ENCODE assay signal across 1 cellular context in the genomic region with DNA sequence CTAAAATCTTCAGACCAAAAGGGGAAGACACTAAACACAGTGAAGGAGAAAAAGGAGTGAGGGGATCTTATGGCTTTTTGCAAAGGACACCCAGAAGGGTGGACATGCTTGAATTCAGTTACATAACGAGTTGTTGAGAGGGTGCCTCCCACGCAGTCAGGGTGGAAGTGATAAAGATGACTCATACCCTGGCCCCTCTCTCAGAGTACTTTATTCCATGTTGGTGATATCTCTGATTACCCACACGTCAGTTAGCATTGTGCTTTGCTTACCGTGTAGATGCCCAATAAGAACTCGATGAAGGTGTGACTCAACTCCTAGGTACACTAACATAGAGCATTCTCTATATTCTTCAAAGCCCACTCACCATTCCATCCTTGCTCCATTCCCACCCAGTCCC.
TF ChIP-seq lines count a peak whose summit lies in the region.

No MANE protein-coding gene starts in this region.

TF ChIP-seq in K562, 482 proteins besides CTCF, POLR2A, EP300 and RAD21 (continued from another document and continues in another):
- TF ChIP-seq ZNF778 (CRISPR knock-in tag; IDR thresholded peaks at IDR 0.05) (no peak), LEF1 (IDR thresholded peaks at IDR 0.05) (peak; percentile 82; the same call in 1 of the 2 replicates), STAT5B (CRISPR knock-in tag; IDR thresholded peaks at IDR 0.05) (no peak), ZKSCAN1 (IDR thresholded peaks at IDR 0.05; ENCODE audit: low read depth, low read length) (no peak), CBX1 (IDR thresholded peaks at IDR 0.05; ENCODE audit: low read depth) (no peak), ZBED1 (IDR thresholded peaks at IDR 0.05) (no peak), ETS1 (conservative IDR thresholded peaks at IDR 0.05; ENCODE audit: control insufficient read depth, low read depth, low read length) (no peak), PHB (CRISPR knock-in tag; IDR thresholded peaks at IDR 0.05) (no peak), ATF3 (IDR thresholded peaks at IDR 0.05) (peak; percentile 97), ATF3 (CRISPR knock-in tag; conservative IDR thresholded peaks at IDR 0.05) (peak; percentile 96), ETV5 (CRISPR knock-in tag; IDR thresholded peaks at IDR 0.05; ENCODE audit: low read depth) (0 out of 2 replicates have a peak, but pooled peaks have one; percentile 24), MTA3 (IDR thresholded peaks at IDR 0.05; ENCODE audit: borderline replicate concordance) (peak; percentile 35; the same call in 1 of the 2 replicates), VEZF1 (CRISPR knock-in tag; IDR thresholded peaks at IDR 0.05) (peak; percentile 60), SOX6 (IDR thresholded peaks at IDR 0.05) (peak; percentile 75), TARDBP (IDR thresholded peaks at IDR 0.05) (no peak), PHF21A (IDR thresholded peaks at IDR 0.05; ENCODE audit: borderline replicate concordance, low read depth) (no peak), MED1 (CRISPR knock-in tag; IDR thresholded peaks at IDR 0.05; ENCODE audit: borderline replicate concordance) (no peak), ZNF561 (CRISPR knock-in tag; conservative IDR thresholded peaks at IDR 0.05) (no peak), RB1 (IDR thresholded peaks at IDR 0.05; ENCODE audit: low read depth) (peak; percentile 16; the same call in 1 of the 2 replicates), U2AF1 (optimal IDR thresholded peaks at IDR 0.05; ENCODE audit: low read depth, low read length) (no peak), ESRRB (CRISPR knock-in tag; IDR thresholded peaks at IDR 0.05; ENCODE audit: borderline replicate concordance) (no peak), RHOXF2B (CRISPR knock-in tag; conservative IDR thresholded peaks at IDR 0.05) (no peak), BRF1 (IDR thresholded peaks at IDR 0.05; ENCODE audit: borderline replicate concordance, extremely low read depth, insufficient read length) (no peak), POLR2AphosphoS5 (IDR thresholded peaks at IDR 0.05; ENCODE audit: control insufficient read depth, insufficient read depth, low read depth, low read length) (peak; percentile 80; the same call in 1 of the 2 replicates), RNF2 (IDR thresholded peaks at IDR 0.05) (peak; percentile 92), MEIS2 (IDR thresholded peaks at IDR 0.05; ENCODE audit: partially characterized antibody) (peak; percentile 56), NR0B1 (IDR thresholded peaks at IDR 0.05; ENCODE audit: partially characterized antibody) (no peak), RAD51 (IDR thresholded peaks at IDR 0.05; ENCODE audit: borderline replicate concordance, low read depth) (no peak), TFAP4 (CRISPR knock-in tag; IDR thresholded peaks at IDR 0.05; ENCODE audit: borderline replicate concordance) (no peak), HINFP (tag; conservative IDR thresholded peaks at IDR 0.05; ENCODE audit: low read depth) (no peak), NFIX (CRISPR knock-in tag; IDR thresholded peaks at IDR 0.05; ENCODE audit: low read depth) (no peak), STAT5A (IDR thresholded peaks at IDR 0.05; ENCODE audit: borderline replicate concordance, low read length) (peak; percentile 77), EZH2 (IDR thresholded peaks at IDR 0.05; ENCODE audit: borderline replicate concordance, low read depth, low read length) (no peak), PRMT5 (CRISPR knock-in tag; IDR thresholded peaks at IDR 0.05) (no peak), TEAD4 (IDR thresholded peaks at IDR 0.05; ENCODE audit: low read length) (peak; percentile 86), TEAD4 (CRISPR knock-in tag; IDR thresholded peaks at IDR 0.05; ENCODE audit: borderline replicate concordance) (no peak), MTA2 (IDR thresholded peaks at IDR 0.05; ENCODE audit: low read depth) (peak; percentile 78), SPI1 (IDR thresholded peaks at IDR 0.05; ENCODE audit: borderline replicate concordance, low read depth, low read length) (peak; percentile 37; the same call in 1 of the 2 replicates), ZNF717 (CRISPR knock-in tag; IDR thresholded peaks at IDR 0.05) (no peak), HDAC1 (IDR thresholded peaks at IDR 0.05) (no peak)
- TF ChIP-seq, protein P1, sequence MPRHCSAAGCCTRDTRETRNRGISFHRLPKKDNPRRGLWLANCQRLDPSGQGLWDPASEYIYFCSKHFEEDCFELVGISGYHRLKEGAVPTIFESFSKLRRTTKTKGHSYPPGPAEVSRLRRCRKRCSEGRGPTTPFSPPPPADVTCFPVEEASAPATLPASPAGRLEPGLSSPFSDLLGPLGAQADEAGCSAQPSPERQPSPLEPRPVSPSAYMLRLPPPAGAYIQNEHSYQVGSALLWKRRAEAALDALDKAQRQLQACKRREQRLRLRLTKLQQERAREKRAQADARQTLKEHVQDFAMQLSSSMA (CRISPR knock-in tag; IDR thresholded peaks at IDR 0.05) = no peak
- TF ChIP-seq, protein P2, sequence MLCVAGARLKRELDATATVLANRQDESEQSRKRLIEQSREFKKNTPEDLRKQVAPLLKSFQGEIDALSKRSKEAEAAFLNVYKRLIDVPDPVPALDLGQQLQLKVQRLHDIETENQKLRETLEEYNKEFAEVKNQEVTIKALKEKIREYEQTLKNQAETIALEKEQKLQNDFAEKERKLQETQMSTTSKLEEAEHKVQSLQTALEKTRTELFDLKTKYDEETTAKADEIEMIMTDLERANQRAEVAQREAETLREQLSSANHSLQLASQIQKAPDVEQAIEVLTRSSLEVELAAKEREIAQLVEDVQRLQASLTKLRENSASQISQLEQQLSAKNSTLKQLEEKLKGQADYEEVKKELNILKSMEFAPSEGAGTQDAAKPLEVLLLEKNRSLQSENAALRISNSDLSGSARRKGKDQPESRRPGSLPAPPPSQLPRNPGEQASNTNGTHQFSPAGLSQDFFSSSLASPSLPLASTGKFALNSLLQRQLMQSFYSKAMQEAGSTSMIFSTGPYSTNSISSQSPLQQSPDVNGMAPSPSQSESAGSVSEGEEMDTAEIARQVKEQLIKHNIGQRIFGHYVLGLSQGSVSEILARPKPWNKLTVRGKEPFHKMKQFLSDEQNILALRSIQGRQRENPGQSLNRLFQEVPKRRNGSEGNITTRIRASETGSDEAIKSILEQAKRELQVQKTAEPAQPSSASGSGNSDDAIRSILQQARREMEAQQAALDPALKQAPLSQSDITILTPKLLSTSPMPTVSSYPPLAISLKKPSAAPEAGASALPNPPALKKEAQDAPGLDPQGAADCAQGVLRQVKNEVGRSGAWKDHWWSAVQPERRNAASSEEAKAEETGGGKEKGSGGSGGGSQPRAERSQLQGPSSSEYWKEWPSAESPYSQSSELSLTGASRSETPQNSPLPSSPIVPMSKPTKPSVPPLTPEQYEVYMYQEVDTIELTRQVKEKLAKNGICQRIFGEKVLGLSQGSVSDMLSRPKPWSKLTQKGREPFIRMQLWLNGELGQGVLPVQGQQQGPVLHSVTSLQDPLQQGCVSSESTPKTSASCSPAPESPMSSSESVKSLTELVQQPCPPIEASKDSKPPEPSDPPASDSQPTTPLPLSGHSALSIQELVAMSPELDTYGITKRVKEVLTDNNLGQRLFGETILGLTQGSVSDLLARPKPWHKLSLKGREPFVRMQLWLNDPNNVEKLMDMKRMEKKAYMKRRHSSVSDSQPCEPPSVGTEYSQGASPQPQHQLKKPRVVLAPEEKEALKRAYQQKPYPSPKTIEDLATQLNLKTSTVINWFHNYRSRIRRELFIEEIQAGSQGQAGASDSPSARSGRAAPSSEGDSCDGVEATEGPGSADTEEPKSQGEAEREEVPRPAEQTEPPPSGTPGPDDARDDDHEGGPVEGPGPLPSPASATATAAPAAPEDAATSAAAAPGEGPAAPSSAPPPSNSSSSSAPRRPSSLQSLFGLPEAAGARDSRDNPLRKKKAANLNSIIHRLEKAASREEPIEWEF (CRISPR knock-in tag; IDR thresholded peaks at IDR 0.05) = no peak
- TF ChIP-seq, protein P3, sequence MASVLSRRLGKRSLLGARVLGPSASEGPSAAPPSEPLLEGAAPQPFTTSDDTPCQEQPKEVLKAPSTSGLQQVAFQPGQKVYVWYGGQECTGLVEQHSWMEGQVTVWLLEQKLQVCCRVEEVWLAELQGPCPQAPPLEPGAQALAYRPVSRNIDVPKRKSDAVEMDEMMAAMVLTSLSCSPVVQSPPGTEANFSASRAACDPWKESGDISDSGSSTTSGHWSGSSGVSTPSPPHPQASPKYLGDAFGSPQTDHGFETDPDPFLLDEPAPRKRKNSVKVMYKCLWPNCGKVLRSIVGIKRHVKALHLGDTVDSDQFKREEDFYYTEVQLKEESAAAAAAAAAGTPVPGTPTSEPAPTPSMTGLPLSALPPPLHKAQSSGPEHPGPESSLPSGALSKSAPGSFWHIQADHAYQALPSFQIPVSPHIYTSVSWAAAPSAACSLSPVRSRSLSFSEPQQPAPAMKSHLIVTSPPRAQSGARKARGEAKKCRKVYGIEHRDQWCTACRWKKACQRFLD (CRISPR knock-in tag; IDR thresholded peaks at IDR 0.05) = no peak
- TF ChIP-seq, protein P4, sequence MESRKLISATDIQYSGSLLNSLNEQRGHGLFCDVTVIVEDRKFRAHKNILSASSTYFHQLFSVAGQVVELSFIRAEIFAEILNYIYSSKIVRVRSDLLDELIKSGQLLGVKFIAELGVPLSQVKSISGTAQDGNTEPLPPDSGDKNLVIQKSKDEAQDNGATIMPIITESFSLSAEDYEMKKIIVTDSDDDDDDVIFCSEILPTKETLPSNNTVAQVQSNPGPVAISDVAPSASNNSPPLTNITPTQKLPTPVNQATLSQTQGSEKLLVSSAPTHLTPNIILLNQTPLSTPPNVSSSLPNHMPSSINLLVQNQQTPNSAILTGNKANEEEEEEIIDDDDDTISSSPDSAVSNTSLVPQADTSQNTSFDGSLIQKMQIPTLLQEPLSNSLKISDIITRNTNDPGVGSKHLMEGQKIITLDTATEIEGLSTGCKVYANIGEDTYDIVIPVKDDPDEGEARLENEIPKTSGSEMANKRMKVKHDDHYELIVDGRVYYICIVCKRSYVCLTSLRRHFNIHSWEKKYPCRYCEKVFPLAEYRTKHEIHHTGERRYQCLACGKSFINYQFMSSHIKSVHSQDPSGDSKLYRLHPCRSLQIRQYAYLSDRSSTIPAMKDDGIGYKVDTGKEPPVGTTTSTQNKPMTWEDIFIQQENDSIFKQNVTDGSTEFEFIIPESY (CRISPR knock-in tag; IDR thresholded peaks at IDR 0.05) = no peak
- TF ChIP-seq, protein P5, sequence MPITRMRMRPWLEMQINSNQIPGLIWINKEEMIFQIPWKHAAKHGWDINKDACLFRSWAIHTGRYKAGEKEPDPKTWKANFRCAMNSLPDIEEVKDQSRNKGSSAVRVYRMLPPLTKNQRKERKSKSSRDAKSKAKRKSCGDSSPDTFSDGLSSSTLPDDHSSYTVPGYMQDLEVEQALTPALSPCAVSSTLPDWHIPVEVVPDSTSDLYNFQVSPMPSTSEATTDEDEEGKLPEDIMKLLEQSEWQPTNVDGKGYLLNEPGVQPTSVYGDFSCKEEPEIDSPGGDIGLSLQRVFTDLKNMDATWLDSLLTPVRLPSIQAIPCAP (CRISPR knock-in tag; IDR thresholded peaks at IDR 0.05; ENCODE audit: borderline replicate concordance) = no peak
